In the genomic region with DNA sequence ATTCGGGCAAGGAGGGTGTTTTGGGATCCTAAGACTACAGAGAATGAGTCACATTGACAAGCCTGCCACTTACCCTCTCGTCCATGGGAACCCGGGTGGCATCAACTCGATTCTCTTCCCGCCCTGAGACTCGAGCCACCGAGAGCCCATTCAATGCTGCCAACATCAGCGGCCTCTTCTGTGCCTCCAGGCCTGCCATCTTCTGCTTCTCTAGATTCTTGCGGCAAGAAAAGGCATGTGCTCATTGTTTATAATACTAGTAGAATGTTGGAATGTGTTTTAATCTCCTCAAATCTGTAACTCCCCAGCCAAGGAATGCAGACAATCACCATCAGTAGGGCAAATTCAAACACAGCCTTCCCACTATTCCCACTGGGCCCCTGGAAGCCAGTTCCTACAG, we compare ENCODE assay signal across 1 cellular context.
TF ChIP-seq lines count a peak whose summit lies in the region.

No MANE protein-coding gene starts in this region.

TF ChIP-seq in endothelial cell of umbilical vein, 7 proteins besides CTCF, POLR2A, EP300 and RAD21:
- TF ChIP-seq, protein P1, sequence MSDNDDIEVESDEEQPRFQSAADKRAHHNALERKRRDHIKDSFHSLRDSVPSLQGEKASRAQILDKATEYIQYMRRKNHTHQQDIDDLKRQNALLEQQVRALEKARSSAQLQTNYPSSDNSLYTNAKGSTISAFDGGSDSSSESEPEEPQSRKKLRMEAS (IDR thresholded peaks at IDR 0.05; ENCODE audit: insufficient read depth, insufficient read length): no peak
- TF ChIP-seq GATA2 (IDR thresholded peaks at IDR 0.05; ENCODE audit: insufficient read depth, insufficient read length, low read depth, low read length) (no peak), MYC (IDR thresholded peaks at IDR 0.05; ENCODE audit: low read depth, low read length) (no peak), EZH2 (IDR thresholded peaks at IDR 0.05; ENCODE audit: borderline replicate concordance, low read depth, low read length, severe bottlenecking) (no peak), FOS (IDR thresholded peaks at IDR 0.05; ENCODE audit: borderline replicate concordance, insufficient read depth, low read length) (no peak), JUN (IDR thresholded peaks at IDR 0.05; ENCODE audit: borderline replicate concordance, insufficient read depth, insufficient read length, low read depth) (no peak), POLR2AphosphoS5 (IDR thresholded peaks at IDR 0.05; ENCODE audit: insufficient read depth, low read depth, low read length) (no peak)
